29 cellular contexts compared by ENCODE assay signal in the genomic region with DNA sequence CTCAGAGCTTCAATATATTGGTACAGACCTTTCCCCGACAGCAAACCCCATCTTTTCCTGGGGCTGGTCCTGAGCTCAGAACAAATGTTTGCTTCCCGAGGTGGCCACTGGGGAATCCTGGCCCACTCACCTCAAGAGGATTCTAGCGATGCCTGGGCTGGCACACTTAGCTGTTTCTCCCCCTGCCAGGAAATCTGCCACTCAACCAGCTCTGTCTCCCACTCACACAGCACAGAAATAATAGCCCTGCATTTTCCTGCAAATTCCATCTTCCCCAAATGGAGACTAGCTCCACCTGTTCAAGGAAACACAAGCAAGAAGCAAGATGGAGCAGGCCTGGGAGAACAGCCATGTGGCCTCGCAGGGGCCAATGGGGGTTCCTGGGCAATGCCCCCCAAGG. TPM values are rescaled to one million over a fixed set of nuclear protein-coding genes. Genes with fewer than 3 reads are reported as not detected.
DNase-seq lines count a peak whose midpoint lies in the region; ATAC-seq and TF ChIP-seq lines count a peak whose summit lies in the region.
"Had no signal": no experiment of that assay in that cellular context is flagged by ENCODE, and none has a peak within 500 bp of the region (broad histone marks: within the 10 kb centered on the region; RNA-seq: fewer than 3 reads in every experiment).

No MANE protein-coding gene starts in this region.

- H3K9me2 ChIP-seq in neural cell (ENCODE audit: insufficient read depth, low read length): no peaks in the 10 kb centered on the region

- ATAC-seq in GM19395 (IDR thresholded peaks at IDR 0.05; ENCODE audit: unreplicated experiment): no peak
- ATAC-seq: effector memory CD8-positive, alpha-beta T cell; esophagus mucosa; foreskin keratinocyte; heart right ventricle; sciatic nerve had no signal

- H3K9me3 ChIP-seq in BLaER1 treated with 17β-estradiol and CSF1 and Interleukin-3, amounts not matched to agents 10 nM and 100 nM (replicated peaks in 1 of 11): no peaks in the 10 kb centered on the region
- H3K9me3 ChIP-seq in neural cell (ENCODE audit: low read length): no peaks in the 10 kb centered on the region
- H3K9me3 ChIP-seq: breast epithelium, colonic mucosa, heart right ventricle, neutrophil, thoracic aorta, uterus had no signal

- H3K4me1 ChIP-seq in BLaER1 treated with 17β-estradiol and CSF1 and Interleukin-3, amounts not matched to agents 10 nM and 100 nM: peaks cover 19 to 49% (median 40%) of the 10 kb centered on the region in 10 experiments
- peaks cover 23% of the 10 kb centered on the region for H3K4me1 ChIP-seq in KMS-11 (ENCODE audit: low read depth, poor library complexity, severe bottlenecking)
- H3K4me1 ChIP-seq: breast epithelium, colonic mucosa, foreskin keratinocyte had no signal

- no peak for TF ChIP-seq RAD21 in neural cell (conservative IDR thresholded peaks at IDR 0.05)

- no peaks in the 10 kb centered on the region for H3K27me3 ChIP-seq in BLaER1 treated with 17β-estradiol and CSF1 and Interleukin-3, amounts not matched to agents 10 nM and 100 nM
- H3K27me3 ChIP-seq in KMS-11 (ENCODE audit: insufficient read depth, low read depth) (no peaks in the 10 kb centered on the region), neural cell (ENCODE audit: insufficient read depth, low read depth, low read length) (no peaks in the 10 kb centered on the region)
- H3K27me3 ChIP-seq: breast epithelium, colonic mucosa, heart right ventricle, neutrophil, uterus had no signal

- no peaks in the 10 kb centered on the region for H3K36me3 ChIP-seq in BLaER1 treated with 17β-estradiol and CSF1 and Interleukin-3, amounts not matched to agents 10 nM and 100 nM
- H3K36me3 ChIP-seq in KMS-11 (ENCODE audit: insufficient read depth): no peaks in the 10 kb centered on the region
- no peaks in the 10 kb centered on the region for H3K36me3 ChIP-seq in neural cell (ENCODE audit: insufficient read depth, low read length)
- H3K36me3 ChIP-seq: breast epithelium, colonic mucosa, heart right ventricle, neutrophil, thoracic aorta, uterus had no signal

- DNase-seq in NCI-H345 (lab: John Stamatoyannopoulos, UW) (no peak), hippocampal formation (lab: John Stamatoyannopoulos, UW) (no peak)
- DNase-seq in activated CD4-positive, alpha-beta T cell treated with anti-CD3 and anti-CD28 coated beads for 4 hours: no peak
- DNase-seq: activated CD4-positive, alpha-beta T cell treated with anti-CD3 and anti-CD28 coated beads, Interleukin-2, amount 50 U/mL, for 4 hours; activated CD4-positive, CD25-positive, alpha-beta regulatory T cell; amniotic stem cell; colonic mucosa; effector memory CD8-positive, alpha-beta T cell; foreskin keratinocyte; GOT3; heart right ventricle; IMR-90; NCI-H1048; NCI-H526 treated with DMSO at 0.1 percent for 48 hours; stimulated activated CD4-positive, alpha-beta T cell treated with anti-CD3 and anti-CD28 coated beads, Interleukin-4, amount 100 ng/mL, for 4 hours; stimulated activated naive CD4-positive, alpha-beta T cell; uterus had no signal

- H3K4me2 ChIP-seq in BLaER1 treated with 17β-estradiol and CSF1 and Interleukin-3, amounts not matched to agents 10 nM and 100 nM: peak overlapping the region in 9 of 11 experiments; percentile 2 to 46 (median 24); a peak in 12 of 22 replicates
- peak overlapping the region; percentile 44 for H3K4me2 ChIP-seq in KMS-11
- H3K4me2 ChIP-seq in neural cell (ENCODE audit: low read length): no peak overlapping the region

- TF ChIP-seq EP300 in neural cell (conservative IDR thresholded peaks at IDR 0.05; ENCODE audit: poor library complexity, severe bottlenecking): no peak

- H4K20me1 ChIP-seq in BLaER1 treated with 17β-estradiol and CSF1 and Interleukin-3, amounts not matched to agents 10 nM and 100 nM: no peaks in the 10 kb centered on the region
- H4K20me1 ChIP-seq in KMS-11 (ENCODE audit: insufficient read depth) (no peaks in the 10 kb centered on the region), neural cell (ENCODE audit: insufficient read depth) (no peaks in the 10 kb centered on the region)

- H3K9ac ChIP-seq in BLaER1 treated with 17β-estradiol and CSF1 and Interleukin-3, amounts not matched to agents 10 nM and 100 nM: no peak overlapping the region
- H3K9ac ChIP-seq in KMS-11 (no peak overlapping the region), neural cell (ENCODE audit: low read length) (peak overlapping the region; percentile 12)

- H3K79me2 ChIP-seq in KMS-11 (ENCODE audit: insufficient read depth, low read depth) (no peaks in the 10 kb centered on the region), neural cell (replicated peaks; ENCODE audit: insufficient read depth, low read length) (no peaks in the 10 kb centered on the region)

- no peak for TF ChIP-seq CTCF in KMS-11 (conservative IDR thresholded peaks at IDR 0.05; ENCODE audit: low read depth, low read length)
- TF ChIP-seq CTCF in neural cell (IDR thresholded peaks at IDR 0.05; ENCODE audit: poor library complexity, severe bottlenecking): peak; percentile 12

- H2AFZ ChIP-seq in KMS-11 (ENCODE audit: low read depth) (peak overlapping the region; percentile 15; the same call in 1 of the 2 replicates), neural cell (ENCODE audit: low read depth, low read length) (no peak overlapping the region)

- H3K4me3 ChIP-seq in BLaER1 treated with 17β-estradiol and CSF1 and Interleukin-3, amounts not matched to agents 10 nM and 100 nM: no peak overlapping the region
- H3K4me3 ChIP-seq in KMS-11 (IDR thresholded peaks at IDR 0.05; ENCODE audit: insufficient read depth, low read depth, low read length) (peak overlapping the region; percentile 45), neural cell (ENCODE audit: low read length) (no peak overlapping the region)
- H3K4me3 ChIP-seq: breast epithelium, colonic mucosa, heart right ventricle, thoracic aorta, uterus had no signal

- no peak overlapping the region for H3K27ac ChIP-seq in BLaER1 treated with 17β-estradiol and CSF1 and Interleukin-3, amounts not matched to agents 10 nM and 100 nM
- no peak overlapping the region for H3K27ac ChIP-seq in KMS-11
- peak overlapping the region; percentile 12 for H3K27ac ChIP-seq in angular gyrus (ENCODE audit: low read depth, low read length)
- peak overlapping the region; percentile 50 for H3K27ac ChIP-seq in neural cell (ENCODE audit: low read length)
- H3K27ac ChIP-seq: breast epithelium, colonic mucosa, foreskin keratinocyte, heart right ventricle, neutrophil, RWPE1, thoracic aorta had no signal

- no peaks in the 10 kb centered on the region for H3F3A ChIP-seq in neural cell (ENCODE audit: insufficient read depth, low read length, poor library complexity, severe bottlenecking)

TF ChIP-seq in neural cell, 6 proteins besides CTCF, POLR2A, EP300 and RAD21:
- TF ChIP-seq TAF1 (IDR thresholded peaks at IDR 0.05; ENCODE audit: low read depth) (no peak), EZH2 (IDR thresholded peaks at IDR 0.05; ENCODE audit: borderline replicate concordance, insufficient read depth, low read length, poor library complexity, severe bottlenecking) (no peak), MXI1 (conservative IDR thresholded peaks at IDR 0.05; ENCODE audit: poor library complexity, severe bottlenecking) (no peak), SMC3 (conservative IDR thresholded peaks at IDR 0.05; ENCODE audit: poor library complexity) (no peak), POLR2AphosphoS5 (IDR thresholded peaks at IDR 0.05) (no peak)
- TF ChIP-seq, protein P1, sequence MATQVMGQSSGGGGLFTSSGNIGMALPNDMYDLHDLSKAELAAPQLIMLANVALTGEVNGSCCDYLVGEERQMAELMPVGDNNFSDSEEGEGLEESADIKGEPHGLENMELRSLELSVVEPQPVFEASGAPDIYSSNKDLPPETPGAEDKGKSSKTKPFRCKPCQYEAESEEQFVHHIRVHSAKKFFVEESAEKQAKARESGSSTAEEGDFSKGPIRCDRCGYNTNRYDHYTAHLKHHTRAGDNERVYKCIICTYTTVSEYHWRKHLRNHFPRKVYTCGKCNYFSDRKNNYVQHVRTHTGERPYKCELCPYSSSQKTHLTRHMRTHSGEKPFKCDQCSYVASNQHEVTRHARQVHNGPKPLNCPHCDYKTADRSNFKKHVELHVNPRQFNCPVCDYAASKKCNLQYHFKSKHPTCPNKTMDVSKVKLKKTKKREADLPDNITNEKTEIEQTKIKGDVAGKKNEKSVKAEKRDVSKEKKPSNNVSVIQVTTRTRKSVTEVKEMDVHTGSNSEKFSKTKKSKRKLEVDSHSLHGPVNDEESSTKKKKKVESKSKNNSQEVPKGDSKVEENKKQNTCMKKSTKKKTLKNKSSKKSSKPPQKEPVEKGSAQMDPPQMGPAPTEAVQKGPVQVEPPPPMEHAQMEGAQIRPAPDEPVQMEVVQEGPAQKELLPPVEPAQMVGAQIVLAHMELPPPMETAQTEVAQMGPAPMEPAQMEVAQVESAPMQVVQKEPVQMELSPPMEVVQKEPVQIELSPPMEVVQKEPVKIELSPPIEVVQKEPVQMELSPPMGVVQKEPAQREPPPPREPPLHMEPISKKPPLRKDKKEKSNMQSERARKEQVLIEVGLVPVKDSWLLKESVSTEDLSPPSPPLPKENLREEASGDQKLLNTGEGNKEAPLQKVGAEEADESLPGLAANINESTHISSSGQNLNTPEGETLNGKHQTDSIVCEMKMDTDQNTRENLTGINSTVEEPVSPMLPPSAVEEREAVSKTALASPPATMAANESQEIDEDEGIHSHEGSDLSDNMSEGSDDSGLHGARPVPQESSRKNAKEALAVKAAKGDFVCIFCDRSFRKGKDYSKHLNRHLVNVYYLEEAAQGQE (IDR thresholded peaks at IDR 0.05; ENCODE audit: borderline replicate concordance): no peak

RNA-seq across cellular contexts. Expression of a gene that starts 21.1 kb away (rescaled TPM):
- 2.2 and 2.4 TPM in 2 replicates for polyA plus RNA-seq in neural cell
- 7.1 and 10.3 TPM in 2 replicates for polyA minus RNA-seq in neural cell
- polyA plus RNA-seq: CD14-positive monocyte, foreskin keratinocyte had no signal

Comparison
In these comparisons a context has a peak if more than half of its experiments do, and no peak if none do; other contexts are left out.
1. H3K27ac ChIP-seq: peak in angular gyrus (single experiment) and neural cell (single experiment); none in BLaER1 treated with 17β-estradiol and CSF1 and Interleukin-3, amounts not matched to agents 10 nM and 100 nM (0 of 11) and KMS-11 (single experiment).